Comparison of ENCODE assay signal across 10 cellular contexts in genomic region chr2:212535963-212536362, GRCh38. TPM values are rescaled to one million over a fixed set of nuclear protein-coding genes. Genes with fewer than 3 reads are reported as not detected.
A peak's percentile ranks its signal among the peaks of the same experiment; 100 is the strongest.
DNase-seq lines count a peak whose midpoint lies in the region; ATAC-seq and TF ChIP-seq lines count a peak whose summit lies in the region.
"Had no signal": no experiment of that assay in that cellular context is flagged by ENCODE, and none has a peak within 500 bp of the region (broad histone marks: within the 10 kb centered on the region; RNA-seq: fewer than 3 reads in every experiment).

No MANE protein-coding gene starts in this region.

- H3K9me3 Mint-ChIP-seq in WTC11: no peaks in the 10 kb centered on the region

- no peaks in the 10 kb centered on the region for H3K9me3 ChIP-seq in iPS-18a (ENCODE audit: control insufficient read depth, low read depth, low read length)
- no peaks in the 10 kb centered on the region for H3K9me3 ChIP-seq in skeletal muscle satellite cell (replicated peaks; ENCODE audit: low read length)

- H3K4me3 Mint-ChIP-seq in WTC11: peak overlapping the region; percentile 92

- H3K36me3 ChIP-seq in H7 (replicated peaks; ENCODE audit: control insufficient read depth, insufficient read depth, low read length): no peaks in the 10 kb centered on the region
- H3K36me3 ChIP-seq in iPS-18a (ENCODE audit: control insufficient read depth, low read depth, low read length): no peaks in the 10 kb centered on the region
- no peaks in the 10 kb centered on the region for H3K36me3 ChIP-seq in skeletal muscle satellite cell (ENCODE audit: insufficient read depth, low read length)

- no peak overlapping the region for H3K9ac ChIP-seq in iPS-18a (ENCODE audit: low read length)
- no peak overlapping the region for H3K9ac ChIP-seq in skeletal muscle satellite cell (ENCODE audit: low read depth, low read length)

- TF ChIP-seq CTCF in WTC11 (IDR thresholded peaks at IDR 0.05): no peak

- H3K4me3 ChIP-seq in H7 (ENCODE audit: insufficient read depth, low read depth, low read length) (peak overlapping the region; percentile 65), iPS-18a (ENCODE audit: low read length) (peak overlapping the region; percentile 75), skeletal muscle satellite cell (ENCODE audit: low read length) (no peak overlapping the region)

- H3K27ac Mint-ChIP-seq in WTC11: no peak overlapping the region

- H3K27me3 ChIP-seq in H7 (ENCODE audit: control insufficient read depth, insufficient read depth, low read length): peaks cover 51% of the 10 kb centered on the region
- H3K27me3 ChIP-seq in iPS-18a (ENCODE audit: control insufficient read depth, insufficient read depth, low read length): peaks cover 65% of the 10 kb centered on the region
- H3K27me3 ChIP-seq in skeletal muscle satellite cell (ENCODE audit: control insufficient read depth, insufficient read depth, low read length): peaks cover 15% of the 10 kb centered on the region

- no peaks in the 10 kb centered on the region for H3K36me3 Mint-ChIP-seq in WTC11

- peak overlapping the region; percentile 98 for H3K4me2 ChIP-seq in skeletal muscle satellite cell (ENCODE audit: low read length)

- ATAC-seq in WTC11: no peak
- ATAC-seq in HG02798 (IDR thresholded peaks at IDR 0.05; ENCODE audit: poor library complexity, unreplicated experiment): no peak
- no peak for ATAC-seq in HG02884 (IDR thresholded peaks at IDR 0.05; ENCODE audit: unreplicated experiment)
- ATAC-seq in HG03521 (IDR thresholded peaks at IDR 0.05; ENCODE audit: unreplicated experiment): no peak

- POLR2A ChIA-PET in WTC11 (lab: Charles Lee): no interaction called here

- H3K27me3 Mint-ChIP-seq in WTC11 (ENCODE audit: low read depth): peaks cover 71% of the 10 kb centered on the region

- no peak overlapping the region for H3K27ac ChIP-seq in iPS-18a (ENCODE audit: low read length)
- H3K27ac ChIP-seq: VCaP had no signal

- peaks cover 21% of the 10 kb centered on the region for H3K4me1 Mint-ChIP-seq in WTC11

- CTCF ChIA-PET in WTC11 (lab: Charles Lee): interaction anchor here (0.6 to 1.2 kb wide), 2 partner anchors 10 to 12 kb away, joined by 3 read pairs; no protein-coding TSS in a partner anchor

- H3K4me1 ChIP-seq in iPS-18a (ENCODE audit: control insufficient read depth, low read depth, low read length) (peaks cover 14% of the 10 kb centered on the region), skeletal muscle satellite cell (ENCODE audit: control insufficient read depth, insufficient read depth, low read length) (peaks cover 6% of the 10 kb centered on the region)

- DNase-seq in H7 (no peak), WTC11 (ENCODE audit: low spot score) (no peak), NCI-H128 (lab: John Stamatoyannopoulos, UW; ENCODE audit: unreplicated experiment) (no peak)
- DNase-seq: activated effector memory CD4-positive, alpha-beta T cell treated with Interleukin-2 at 50 U/mL for 16 hours had no signal

TF ChIP-seq in WTC11, 78 proteins besides CTCF, POLR2A, EP300 and RAD21:
- TF ChIP-seq NR1H2 (CRISPR knock-in tag; IDR thresholded peaks at IDR 0.05) (no peak), ZNF396 (CRISPR knock-in tag; IDR thresholded peaks at IDR 0.05; ENCODE audit: borderline replicate concordance) (no peak), STAT6 (CRISPR knock-in tag; conservative IDR thresholded peaks at IDR 0.05; ENCODE audit: low read depth) (no peak), ELF4 (CRISPR knock-in tag; IDR thresholded peaks at IDR 0.05; ENCODE audit: low read depth) (no peak), TEAD4 (CRISPR knock-in tag; IDR thresholded peaks at IDR 0.05) (no peak), E2F5 (CRISPR knock-in tag; IDR thresholded peaks at IDR 0.05) (no peak), TEAD1 (CRISPR knock-in tag; IDR thresholded peaks at IDR 0.05) (no peak), ZNF512 (CRISPR knock-in tag; IDR thresholded peaks at IDR 0.05; ENCODE audit: borderline replicate concordance) (no peak), ZNF138 (CRISPR knock-in tag; conservative IDR thresholded peaks at IDR 0.05) (no peak)
- TF ChIP-seq, protein P1, sequence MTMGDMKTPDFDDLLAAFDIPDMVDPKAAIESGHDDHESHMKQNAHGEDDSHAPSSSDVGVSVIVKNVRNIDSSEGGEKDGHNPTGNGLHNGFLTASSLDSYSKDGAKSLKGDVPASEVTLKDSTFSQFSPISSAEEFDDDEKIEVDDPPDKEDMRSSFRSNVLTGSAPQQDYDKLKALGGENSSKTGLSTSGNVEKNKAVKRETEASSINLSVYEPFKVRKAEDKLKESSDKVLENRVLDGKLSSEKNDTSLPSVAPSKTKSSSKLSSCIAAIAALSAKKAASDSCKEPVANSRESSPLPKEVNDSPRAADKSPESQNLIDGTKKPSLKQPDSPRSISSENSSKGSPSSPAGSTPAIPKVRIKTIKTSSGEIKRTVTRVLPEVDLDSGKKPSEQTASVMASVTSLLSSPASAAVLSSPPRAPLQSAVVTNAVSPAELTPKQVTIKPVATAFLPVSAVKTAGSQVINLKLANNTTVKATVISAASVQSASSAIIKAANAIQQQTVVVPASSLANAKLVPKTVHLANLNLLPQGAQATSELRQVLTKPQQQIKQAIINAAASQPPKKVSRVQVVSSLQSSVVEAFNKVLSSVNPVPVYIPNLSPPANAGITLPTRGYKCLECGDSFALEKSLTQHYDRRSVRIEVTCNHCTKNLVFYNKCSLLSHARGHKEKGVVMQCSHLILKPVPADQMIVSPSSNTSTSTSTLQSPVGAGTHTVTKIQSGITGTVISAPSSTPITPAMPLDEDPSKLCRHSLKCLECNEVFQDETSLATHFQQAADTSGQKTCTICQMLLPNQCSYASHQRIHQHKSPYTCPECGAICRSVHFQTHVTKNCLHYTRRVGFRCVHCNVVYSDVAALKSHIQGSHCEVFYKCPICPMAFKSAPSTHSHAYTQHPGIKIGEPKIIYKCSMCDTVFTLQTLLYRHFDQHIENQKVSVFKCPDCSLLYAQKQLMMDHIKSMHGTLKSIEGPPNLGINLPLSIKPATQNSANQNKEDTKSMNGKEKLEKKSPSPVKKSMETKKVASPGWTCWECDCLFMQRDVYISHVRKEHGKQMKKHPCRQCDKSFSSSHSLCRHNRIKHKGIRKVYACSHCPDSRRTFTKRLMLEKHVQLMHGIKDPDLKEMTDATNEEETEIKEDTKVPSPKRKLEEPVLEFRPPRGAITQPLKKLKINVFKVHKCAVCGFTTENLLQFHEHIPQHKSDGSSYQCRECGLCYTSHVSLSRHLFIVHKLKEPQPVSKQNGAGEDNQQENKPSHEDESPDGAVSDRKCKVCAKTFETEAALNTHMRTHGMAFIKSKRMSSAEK (CRISPR knock-in tag; IDR thresholded peaks at IDR 0.05; ENCODE audit: borderline replicate concordance): no peak
- TF ChIP-seq, protein P2, sequence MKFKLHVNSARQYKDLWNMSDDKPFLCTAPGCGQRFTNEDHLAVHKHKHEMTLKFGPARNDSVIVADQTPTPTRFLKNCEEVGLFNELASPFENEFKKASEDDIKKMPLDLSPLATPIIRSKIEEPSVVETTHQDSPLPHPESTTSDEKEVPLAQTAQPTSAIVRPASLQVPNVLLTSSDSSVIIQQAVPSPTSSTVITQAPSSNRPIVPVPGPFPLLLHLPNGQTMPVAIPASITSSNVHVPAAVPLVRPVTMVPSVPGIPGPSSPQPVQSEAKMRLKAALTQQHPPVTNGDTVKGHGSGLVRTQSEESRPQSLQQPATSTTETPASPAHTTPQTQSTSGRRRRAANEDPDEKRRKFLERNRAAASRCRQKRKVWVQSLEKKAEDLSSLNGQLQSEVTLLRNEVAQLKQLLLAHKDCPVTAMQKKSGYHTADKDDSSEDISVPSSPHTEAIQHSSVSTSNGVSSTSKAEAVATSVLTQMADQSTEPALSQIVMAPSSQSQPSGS (CRISPR knock-in tag; IDR thresholded peaks at IDR 0.05; ENCODE audit: borderline replicate concordance, low read depth): no peak

RNA-seq across cellular contexts. Expression of gene ERBB4, which starts 2.6 kb away (rescaled TPM):
- 0.78 and 5.7 TPM in 2 replicates for total RNA-seq in H7 (2014; rRNA removed; shearing (Covaris generic))
- total RNA-seq in WTC11 (2021): 1.6 to 1.8 TPM (median 1.6 TPM) in 3 replicates
- 0.22 TPM in 1 of 2 replicates, not detected in the other for total RNA-seq in skeletal muscle satellite cell (2012; rRNA removed)
